In genomic region chr7:108014747-108015682, GRCh38 we compare ENCODE assay signal across 14 cellular contexts. TPM values are rescaled to one million over a fixed set of nuclear protein-coding genes. Genes with fewer than 3 reads are reported as not detected.
DNase-seq lines count a peak whose midpoint lies in the region; ATAC-seq and TF ChIP-seq lines count a peak whose summit lies in the region.
"Had no signal": no experiment of that assay in that cellular context is flagged by ENCODE, and none has a peak within 500 bp of the region (broad histone marks: within the 10 kb centered on the region; RNA-seq: fewer than 3 reads in every experiment).

No MANE protein-coding gene starts in this region.

- no peaks in the 10 kb centered on the region for H3K9me3 ChIP-seq in gastroesophageal sphincter
- no peaks in the 10 kb centered on the region for H3K9me3 ChIP-seq in transverse colon

- TF ChIP-seq EP300 in gastroesophageal sphincter (IDR thresholded peaks at IDR 0.05) (no peak), transverse colon (IDR thresholded peaks at IDR 0.05; ENCODE audit: low read depth) (no peak)

- ATAC-seq in gastroesophageal sphincter, result no peak

- TF ChIP-seq POLR2A in gastroesophageal sphincter (IDR thresholded peaks at IDR 0.05), result no peak
- TF ChIP-seq POLR2A in transverse colon (IDR thresholded peaks at IDR 0.05), result no peak

- in situ Hi-C loops in astrocyte of the cerebellum (cut with HindIII; ENCODE audit: low sequenced_read_pairs) (no loop called here), transverse colon (cut with MboI; ENCODE audit: low pct_ligation_motif_present in 1 of 4, low pct_unique_long_range_greater_than_20kb in 1 of 4, low sequenced_read_pairs in 3 of 4) (no loop called here)

- WGBS in gastroesophageal sphincter (ENCODE audit: low coverage in 1 of 2), 2 donors, result 25 to 42% methylated on average over 2 to 6 of the region's 6 CpGs
- 39 to 51% methylated on average over 3 to 6 of the region's 6 CpGs for WGBS in transverse colon (ENCODE audit: low coverage in 1 of 2), 2 donors

- intact Hi-C loops in transverse colon (cut with DNase I; ENCODE audit: low total_unique reads), result no loop called here

- no peak for TF ChIP-seq CTCF in astrocyte of the cerebellum (IDR thresholded peaks at IDR 0.05; ENCODE audit: low read depth, low read length, missing control alignments)
- no peak for TF ChIP-seq CTCF in gastroesophageal sphincter (IDR thresholded peaks at IDR 0.05)
- TF ChIP-seq CTCF in transverse colon (IDR thresholded peaks at IDR 0.05), result no peak

- H3K4me1 ChIP-seq in gastroesophageal sphincter, result peaks cover 0 to 39% (median 0%) of the 10 kb centered on the region in 3 donors
- peaks cover 4 to 48% (median 30%) of the 10 kb centered on the region in 4 donors for H3K4me1 ChIP-seq in transverse colon

- H3K27me3 ChIP-seq in gastroesophageal sphincter (no peaks in the 10 kb centered on the region), transverse colon (no peaks in the 10 kb centered on the region)

- no peak overlapping the region for H3K4me3 ChIP-seq in astrocyte of the cerebellum (ENCODE audit: low read depth, low read length)
- H3K4me3 ChIP-seq in gastroesophageal sphincter, result no peak overlapping the region
- H3K4me3 ChIP-seq in transverse colon, result no peak overlapping the region

- H3K27ac ChIP-seq in gastroesophageal sphincter, result peak overlapping the region; percentile 46 to 56 (median 48)
- H3K27ac ChIP-seq in transverse colon, result peak overlapping the region; percentile 24 to 70 (median 50)

- H3K36me3 ChIP-seq in gastroesophageal sphincter (no peaks in the 10 kb centered on the region), transverse colon (no peaks in the 10 kb centered on the region)

- DNase-seq in HT1080 (ENCODE audit: low read depth), result peak; percentile 85
- peak; percentile 70 for DNase-seq in astrocyte of the cerebellum (ENCODE audit: low read depth)
- no peak for DNase-seq in transverse colon
- no peak for DNase-seq in middle frontal gyrus (ENCODE audit: extremely low spot score, low spot score)
- DNase-seq in activated CD8-positive, alpha-beta memory T cell treated with anti-CD3 and anti-CD28 coated beads for 24 hours, result no peak
- DNase-seq in NCI-H1436 (lab: John Stamatoyannopoulos, UW), result no peak
- DNase-seq: amniotic stem cell, DMS 273 treated with DMSO at 0.1 percent for 48 hours, erythroblast, islet precursor cell, NCI-H2029 treated with DMSO at 0.1 percent for 48 hours, nephron progenitor cell, T-helper 9 cell had no signal

RNA-seq across cellular contexts. Expression of gene LAMB1, which starts 12.1 kb away (rescaled TPM):
- total RNA-seq in HT1080 (2014; rRNA removed; shearing (Covaris generic)), result 53.6 and 62.7 TPM in 2 replicates
- 73.0 and 92.6 TPM in 2 replicates for polyA plus RNA-seq in HT1080 (2015; cell fraction: cytosol; rRNA removed)
- 710 and 759 TPM in 2 replicates for polyA plus RNA-seq in HT1080 (2015; cell fraction: nucleus; rRNA removed)
- total RNA-seq in gastroesophageal sphincter (100 to 1,000 TPM; 130 to 193 (median 179) TPM), transverse colon (100 to 1,000 TPM in 2 of 4 donors, 10 to 100 TPM in 2; 54.2 to 119 (median 90.3) TPM)

Comparison
In these comparisons a context has a peak if more than half of its experiments do, and no peak if none do; other contexts are left out.
1. DNase-seq: peak in HT1080 (single experiment) and astrocyte of the cerebellum (single experiment); none in transverse colon (single experiment), middle frontal gyrus (single experiment), activated CD8-positive, alpha-beta memory T cell treated with anti-CD3 and anti-CD28 coated beads for 24 hours (single experiment) and NCI-H1436 (single experiment).